In the genomic region with DNA sequence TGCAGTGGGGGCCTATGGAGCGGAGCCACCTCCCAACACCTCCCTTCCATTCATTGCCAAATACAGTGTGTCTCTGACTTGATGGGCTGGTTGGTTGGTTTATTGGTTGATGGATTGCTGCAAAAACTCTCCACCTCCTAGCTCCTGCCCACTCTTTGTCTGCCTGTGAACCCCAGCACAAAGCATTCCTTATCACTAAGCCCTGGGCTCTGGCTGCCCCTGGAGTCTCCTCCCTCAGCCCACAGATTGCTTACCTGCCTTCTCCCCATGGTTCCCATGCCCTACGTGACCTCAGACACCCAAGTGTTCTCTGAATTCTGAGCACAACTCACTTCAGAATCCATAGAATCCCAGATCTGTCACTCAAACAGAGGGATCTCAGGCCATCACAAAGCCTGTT, we compare ENCODE assay signal across 19 cellular contexts.
DNase-seq lines count a peak whose midpoint lies in the region; ATAC-seq and TF ChIP-seq lines count a peak whose summit lies in the region.
"Had no signal": no experiment of that assay in that cellular context is flagged by ENCODE, and none has a peak within 500 bp of the region (broad histone marks: within the 10 kb centered on the region; RNA-seq: fewer than 3 reads in every experiment).

No MANE protein-coding gene starts in this region.

- no peak overlapping the region for H2BK15ac ChIP-seq in mesenchymal stem cell (ENCODE audit: low read depth, poor library complexity, severe bottlenecking)

- H3K9me3 ChIP-seq in body of pancreas (no peaks in the 10 kb centered on the region), mesenchymal stem cell (ENCODE audit: control insufficient read depth, low read length) (no peaks in the 10 kb centered on the region), neutrophil (no peaks in the 10 kb centered on the region)
- H3K9me3 ChIP-seq: BLaER1, Caco-2 had no signal

- H3K4me3 Mint-ChIP-seq in T-helper 2 cell treated with Interferon-gamma antibody and Interleukin-4, amounts not matched to agents 5 μg/mL and 100 μg/mL, for 36 hours, result no peak overlapping the region
- H3K4me3 Mint-ChIP-seq: CD4-positive, alpha-beta T cell had no signal

- H3K14ac ChIP-seq in mesenchymal stem cell (ENCODE audit: low read length in 2 of 2), result peak overlapping the region in 1 of 2 experiments; percentile 69

- H3K27ac ChIP-seq in body of pancreas (peak overlapping the region in 3 of 4 donors; percentile 27 to 75 (median 64)), mesenchymal stem cell (ENCODE audit: low read length, poor library complexity, severe bottlenecking) (no peak overlapping the region), neutrophil (peak overlapping the region; percentile 8)
- H3K27ac ChIP-seq: BLaER1 had no signal

- no peak overlapping the region for H2BK120ac ChIP-seq in mesenchymal stem cell (ENCODE audit: low read depth, low read length)

- H3K4me1 ChIP-seq in body of pancreas, result peaks cover 46% of the 10 kb centered on the region
- H3K4me1 ChIP-seq in mesenchymal stem cell (ENCODE audit: control insufficient read depth, insufficient read depth, low read depth, low read length), result peaks cover 19% of the 10 kb centered on the region
- peaks cover 65 to 69% of the 10 kb centered on the region in 2 experiments for H3K4me1 ChIP-seq in neutrophil (ENCODE audit: control insufficient read depth in 1 of 2, insufficient read depth in 1 of 2, low read depth in 1 of 2, low read length in 1 of 2)

- no peak overlapping the region for H2BK5ac ChIP-seq in mesenchymal stem cell (ENCODE audit: low read depth, low read length, poor library complexity, severe bottlenecking)

- intact Hi-C loops in body of pancreas (cut with DNase I), result no loop called here

- no peak overlapping the region for H3K4ac ChIP-seq in mesenchymal stem cell (ENCODE audit: low read depth in 1 of 2, low read length in 2 of 2)

- ATAC-seq in body of pancreas (no peak), GM18873 (IDR thresholded peaks at IDR 0.05; ENCODE audit: low FRiP score, unreplicated experiment) (no peak)
- ATAC-seq: Right ventricle myocardium inferior had no signal

- H3K4me1 Mint-ChIP-seq in T-helper 2 cell treated with Interferon-gamma antibody and Interleukin-4, amounts not matched to agents 5 μg/mL and 100 μg/mL, for 36 hours (ENCODE audit: low read depth), result no peaks in the 10 kb centered on the region

- no peak overlapping the region for H2AFZ ChIP-seq in mesenchymal stem cell (ENCODE audit: low read depth, low read length)

- no peaks in the 10 kb centered on the region for H3K79me1 ChIP-seq in mesenchymal stem cell (replicated peaks; ENCODE audit: low read length, poor library complexity, severe bottlenecking)

- H3K27ac Mint-ChIP-seq in T-helper 2 cell treated with Interferon-gamma antibody and Interleukin-4, amounts not matched to agents 5 μg/mL and 100 μg/mL, for 36 hours, result no peak overlapping the region
- H3K27ac Mint-ChIP-seq: CD4-positive, alpha-beta T cell had no signal

- no peak overlapping the region for H4K91ac ChIP-seq in mesenchymal stem cell (ENCODE audit: low read length)

- H3K18ac ChIP-seq in mesenchymal stem cell (ENCODE audit: low read depth in 1 of 2, low read length in 2 of 2), result no peak overlapping the region

- H3K27me3 ChIP-seq in body of pancreas, result no peaks in the 10 kb centered on the region
- no peaks in the 10 kb centered on the region for H3K27me3 ChIP-seq in mesenchymal stem cell (ENCODE audit: control insufficient read depth in 1 of 2, insufficient read depth in 1 of 2, low read length in 2 of 2)
- H3K27me3 ChIP-seq in neutrophil, result no peaks in the 10 kb centered on the region
- H3K27me3 ChIP-seq: BLaER1 had no signal

- TF ChIP-seq CTCF in body of pancreas (IDR thresholded peaks at IDR 0.05), result no peak
- no peak for TF ChIP-seq CTCF in neutrophil (IDR thresholded peaks at IDR 0.05)
- no peak for TF ChIP-seq CTCF in GM20000 (IDR thresholded peaks at IDR 0.05; ENCODE audit: extremely low read depth, missing control alignments)

- H3K23ac ChIP-seq in mesenchymal stem cell (ENCODE audit: low read length in 2 of 2), result no peak overlapping the region

- peak overlapping the region; percentile 25 for H2AK5ac ChIP-seq in mesenchymal stem cell (ENCODE audit: low read length, severe bottlenecking)

- DNase-seq in ELF-1 (ENCODE audit: low read depth, low spot score) (peak; percentile 58), body of pancreas (no peak), mesenchymal stem cell (no peak), GM20000 (ENCODE audit: low spot score) (no peak), COLO829 (ENCODE audit: low spot score) (no peak)
- DNase-seq in T-helper 2 cell treated with Interferon-gamma antibody and Interleukin-4, amounts not matched to agents 5 μg/mL and 100 μg/mL, for 36 hours (ENCODE audit: low spot score), result no peak
- DNase-seq: Caco-2; CD4-positive, alpha-beta T cell; DMS153; Karpas-422; MV-4-11; NCI-H1105 treated with DMSO at 0.1 percent for 48 hours; NCI-H2081; NCI-H2171; NCI-H526 had no signal

- H3K36me3 Mint-ChIP-seq in T-helper 2 cell treated with Interferon-gamma antibody and Interleukin-4, amounts not matched to agents 5 μg/mL and 100 μg/mL, for 36 hours (ENCODE audit: low read depth), result no peaks in the 10 kb centered on the region

- TF ChIP-seq POLR2A in body of pancreas (IDR thresholded peaks at IDR 0.05), result peak in 1 of 3 donors; percentile 8

- no peak overlapping the region for H2BK12ac ChIP-seq in mesenchymal stem cell (ENCODE audit: low read length in 2 of 2)

- H4K8ac ChIP-seq in mesenchymal stem cell (ENCODE audit: low read length), result no peak overlapping the region

- 65 to 75% methylated on average over 2 of the region's 2 CpGs for WGBS in body of pancreas, 2 donors
- 91% methylated on average over 1 of the region's 2 CpGs for whole genome bisulfite sequencing in mesenchymal stem cell

- H3K9ac ChIP-seq in mesenchymal stem cell (ENCODE audit: low read length), result no peak overlapping the region
- H3K9ac ChIP-seq: BLaER1 had no signal

- no peak overlapping the region for H3K4me2 ChIP-seq in mesenchymal stem cell (ENCODE audit: low read length, poor library complexity, severe bottlenecking)
- H3K4me2 ChIP-seq: BLaER1 had no signal

- no peak overlapping the region for H3K4me3 ChIP-seq in body of pancreas
- no peak overlapping the region for H3K4me3 ChIP-seq in mesenchymal stem cell (ENCODE audit: insufficient read depth in 1 of 2, low read depth in 1 of 2, low read length in 2 of 2)
- H3K4me3 ChIP-seq in neutrophil (ENCODE audit: low read depth in 1 of 2, low read length in 1 of 2), result no peak overlapping the region
- H3K4me3 ChIP-seq: BLaER1 had no signal

- no peaks in the 10 kb centered on the region for H3K27me3 Mint-ChIP-seq in T-helper 2 cell treated with Interferon-gamma antibody and Interleukin-4, amounts not matched to agents 5 μg/mL and 100 μg/mL, for 36 hours (ENCODE audit: low read depth)

- no peaks in the 10 kb centered on the region for H3K9me3 Mint-ChIP-seq in T-helper 2 cell treated with Interferon-gamma antibody and Interleukin-4, amounts not matched to agents 5 μg/mL and 100 μg/mL, for 36 hours
- H3K9me3 Mint-ChIP-seq: CD4-positive, alpha-beta T cell had no signal

- H3K36me3 ChIP-seq in body of pancreas (replicated peaks in 1 of 2; ENCODE audit: insufficient read depth in 1 of 2, low read depth in 2 of 2) (no peaks in the 10 kb centered on the region), mesenchymal stem cell (ENCODE audit: control insufficient read depth in 1 of 2, insufficient read depth in 2 of 2, low read depth in 1 of 2, low read length in 2 of 2) (no peaks in the 10 kb centered on the region), neutrophil (no peaks in the 10 kb centered on the region)
- H3K36me3 ChIP-seq: BLaER1 had no signal
